ENCODE assay signal across 11 cellular contexts in genomic region chr10:3889961-3890522, GRCh38.
DNase-seq lines count a peak whose midpoint lies in the region; ATAC-seq and TF ChIP-seq lines count a peak whose summit lies in the region.
"Had no signal": no experiment of that assay in that cellular context is flagged by ENCODE, and none has a peak within 500 bp of the region (broad histone marks: within the 10 kb centered on the region; RNA-seq: fewer than 3 reads in every experiment).

No MANE protein-coding gene starts in this region.

- H3K27me3 ChIP-seq in hepatocyte, result no peaks in the 10 kb centered on the region

- TF ChIP-seq POLR2A in erythroblast (IDR thresholded peaks at IDR 0.05; ENCODE audit: low read length), result no peak

- H3K27ac ChIP-seq in hepatocyte (peak overlapping the region; percentile 96), urinary bladder (ENCODE audit: low read depth) (peak overlapping the region; percentile 16)

- H3K36me3 Mint-ChIP-seq in activated CD8-positive, alpha-beta T cell treated with anti-CD3 and anti-CD28 coated beads for 36 hours (ENCODE audit: low read depth), result no peaks in the 10 kb centered on the region
- H3K36me3 Mint-ChIP-seq in activated CD8-positive, alpha-beta T cell treated with anti-CD3 and anti-CD28 coated beads, Interleukin-2, amount 10 ng/mL, durations not matched to agents 7 days and 5 days (ENCODE audit: low read depth), result no peaks in the 10 kb centered on the region
- H3K36me3 Mint-ChIP-seq: activated naive CD4-positive, alpha-beta T cell treated with anti-CD3 and anti-CD28 coated beads, Interleukin-2, amount 50 U/mL, for 72 hours had no signal

- WGBS in hepatocyte (ENCODE audit: low lambda C conversion rate, missing lambda C conversion rate), result 31% methylated on average over 4 of the region's 4 CpGs
- 67% methylated on average over 4 of the region's 4 CpGs for WGBS in urinary bladder

- no peaks in the 10 kb centered on the region for H3K9me2 ChIP-seq in hepatocyte (replicated peaks; ENCODE audit: insufficient read depth)

- POLR2A ChIA-PET in activated CD8-positive, alpha-beta T cell treated with anti-CD3 and anti-CD28 coated beads for 36 hours (lab: Charles Lee), result interaction anchor here (1.2 to 2.3 kb wide), 4 partner anchors 10 to 105 kb away, joined by 3 to 8 read pairs (median 5); partner anchors contain the start of gene KLF6
- POLR2A ChIA-PET in activated CD8-positive, alpha-beta T cell treated with anti-CD3 and anti-CD28 coated beads, Interleukin-2, amount 10 ng/mL, durations not matched to agents 7 days and 5 days (lab: Charles Lee), result interaction anchor here (0.7 to 7.9 kb wide), 2 partner anchors 106 to 181 kb away, joined by 3 to 67 read pairs; partner anchors contain the start of gene KLF6

- no peak overlapping the region for H3K4me3 Mint-ChIP-seq in activated CD8-positive, alpha-beta T cell treated with anti-CD3 and anti-CD28 coated beads for 36 hours
- no peak overlapping the region for H3K4me3 Mint-ChIP-seq in activated CD8-positive, alpha-beta T cell treated with anti-CD3 and anti-CD28 coated beads, Interleukin-2, amount 10 ng/mL, durations not matched to agents 7 days and 5 days
- H3K4me3 Mint-ChIP-seq: activated B cell treated with CpG ODN at 0.5 μM for 24 hours had no signal

- no peak overlapping the region for H3K4me2 ChIP-seq in hepatocyte

- H3K4me1 ChIP-seq in hepatocyte (ENCODE audit: insufficient read depth), result peaks cover 35% of the 10 kb centered on the region
- no peaks in the 10 kb centered on the region for H3K4me1 ChIP-seq in urinary bladder (ENCODE audit: insufficient read depth)

- no peaks in the 10 kb centered on the region for H3K9me3 ChIP-seq in hepatocyte (ENCODE audit: low read depth)

- H3K27ac Mint-ChIP-seq in activated CD8-positive, alpha-beta T cell treated with anti-CD3 and anti-CD28 coated beads for 36 hours, result peak overlapping the region; percentile 1
- no peak overlapping the region for H3K27ac Mint-ChIP-seq in activated CD8-positive, alpha-beta T cell treated with anti-CD3 and anti-CD28 coated beads, Interleukin-2, amount 10 ng/mL, durations not matched to agents 7 days and 5 days
- H3K27ac Mint-ChIP-seq: activated B cell treated with CpG ODN at 0.5 μM for 24 hours had no signal

- CTCF ChIA-PET in activated CD8-positive, alpha-beta T cell treated with anti-CD3 and anti-CD28 coated beads for 36 hours (lab: Charles Lee), result interaction anchor here (1.3 kb wide), 1 partner anchor 10 kb away, joined by 5 read pairs; no protein-coding TSS in a partner anchor
- CTCF ChIA-PET in activated CD8-positive, alpha-beta T cell treated with anti-CD3 and anti-CD28 coated beads, Interleukin-2, amount 10 ng/mL, durations not matched to agents 7 days and 5 days (lab: Charles Lee), result interaction anchor here (0.6 to 1.5 kb wide), 4 partner anchors 12 to 43 kb away, joined by 3 to 6 read pairs (median 4); no protein-coding TSS in a partner anchor

- no peak for DNase-seq in activated CD8-positive, alpha-beta T cell treated with anti-CD3 and anti-CD28 coated beads for 36 hours
- DNase-seq in activated CD8-positive, alpha-beta T cell treated with anti-CD3 and anti-CD28 coated beads, Interleukin-2, amount 10 ng/mL, durations not matched to agents 7 days and 5 days, result no peak
- DNase-seq in amniotic stem cell (lab: John Stamatoyannopoulos, UW), result peak; percentile 23
- peak; percentile 44 for DNase-seq in hepatocyte (ENCODE audit: low spot score)
- DNase-seq in activated CD8-positive, alpha-beta memory T cell treated with anti-CD3 and anti-CD28 coated beads, Interleukin-2, amount 50 U/mL, for 48 hours, result no peak
- no peak for DNase-seq in erythroblast (lab: John Stamatoyannopoulos, UW)
- DNase-seq: activated B cell treated with CpG ODN at 0.5 μM for 24 hours, NCI-H1092 had no signal

- no peak for TF ChIP-seq CTCF in activated CD8-positive, alpha-beta T cell treated with anti-CD3 and anti-CD28 coated beads for 36 hours (IDR thresholded peaks at IDR 0.05)
- no peak for TF ChIP-seq CTCF in hepatocyte (IDR thresholded peaks at IDR 0.05; ENCODE audit: poor library complexity)

- intact Hi-C loops in activated CD8-positive, alpha-beta T cell treated with anti-CD3 and anti-CD28 coated beads for 36 hours (cut with micrococcal nuclease), result no loop called here

- no peaks in the 10 kb centered on the region for H3K9me3 Mint-ChIP-seq in activated CD8-positive, alpha-beta T cell treated with anti-CD3 and anti-CD28 coated beads for 36 hours
- H3K9me3 Mint-ChIP-seq in activated CD8-positive, alpha-beta T cell treated with anti-CD3 and anti-CD28 coated beads, Interleukin-2, amount 10 ng/mL, durations not matched to agents 7 days and 5 days (ENCODE audit: insufficient read depth), result peaks cover 3% of the 10 kb centered on the region
- H3K9me3 Mint-ChIP-seq: activated B cell treated with CpG ODN at 0.5 μM for 24 hours; activated naive CD4-positive, alpha-beta T cell treated with anti-CD3 and anti-CD28 coated beads, Interleukin-2, amount 50 U/mL, for 72 hours had no signal

- no peaks in the 10 kb centered on the region for H4K20me1 ChIP-seq in hepatocyte (ENCODE audit: insufficient read depth, poor library complexity, severe bottlenecking)

- H3K79me2 ChIP-seq in hepatocyte, result no peaks in the 10 kb centered on the region

- H3K4me1 Mint-ChIP-seq in activated CD8-positive, alpha-beta T cell treated with anti-CD3 and anti-CD28 coated beads for 36 hours (ENCODE audit: low read depth), result peaks cover 42% of the 10 kb centered on the region
- H3K4me1 Mint-ChIP-seq in activated CD8-positive, alpha-beta T cell treated with anti-CD3 and anti-CD28 coated beads, Interleukin-2, amount 10 ng/mL, durations not matched to agents 7 days and 5 days (ENCODE audit: low read depth), result peaks cover 46% of the 10 kb centered on the region

- H2AFZ ChIP-seq in hepatocyte, result no peak overlapping the region

- no peaks in the 10 kb centered on the region for H3K36me3 ChIP-seq in hepatocyte (replicated peaks; ENCODE audit: insufficient read depth, low read depth)
- H3K36me3 ChIP-seq in urinary bladder (ENCODE audit: insufficient read depth), result no peaks in the 10 kb centered on the region

- no peaks in the 10 kb centered on the region for H3K27me3 Mint-ChIP-seq in activated CD8-positive, alpha-beta T cell treated with anti-CD3 and anti-CD28 coated beads for 36 hours
- H3K27me3 Mint-ChIP-seq in activated CD8-positive, alpha-beta T cell treated with anti-CD3 and anti-CD28 coated beads, Interleukin-2, amount 10 ng/mL, durations not matched to agents 7 days and 5 days (ENCODE audit: low read depth), result no peaks in the 10 kb centered on the region
- H3K27me3 Mint-ChIP-seq: activated B cell treated with CpG ODN at 0.5 μM for 24 hours had no signal

- H3K4me3 ChIP-seq in hepatocyte, result no peak overlapping the region
- no peak overlapping the region for H3K4me3 ChIP-seq in urinary bladder (ENCODE audit: low read depth, low read length)

- no peak for ATAC-seq in activated CD8-positive, alpha-beta T cell treated with anti-CD3 and anti-CD28 coated beads for 36 hours
- no peak for ATAC-seq in activated CD8-positive, alpha-beta T cell treated with anti-CD3 and anti-CD28 coated beads, Interleukin-2, amount 10 ng/mL, durations not matched to agents 7 days and 5 days
- no peak for ATAC-seq in HG03196 (IDR thresholded peaks at IDR 0.05; ENCODE audit: unreplicated experiment)
- ATAC-seq: activated naive CD4-positive, alpha-beta T cell treated with anti-CD3 and anti-CD28 coated beads, Interleukin-2, amount 50 U/mL, for 72 hours had no signal

Comparison
In these comparisons a context has a peak if more than half of its experiments do, and no peak if none do; other contexts are left out.
1. DNase-seq: peak in amniotic stem cell (single experiment) and hepatocyte (single experiment); none in activated CD8-positive, alpha-beta T cell treated with anti-CD3 and anti-CD28 coated beads for 36 hours (single experiment), activated CD8-positive, alpha-beta T cell treated with anti-CD3 and anti-CD28 coated beads, Interleukin-2, amount 10 ng/mL, durations not matched to agents 7 days and 5 days (single experiment), activated CD8-positive, alpha-beta memory T cell treated with anti-CD3 and anti-CD28 coated beads, Interleukin-2, amount 50 U/mL, for 48 hours (single experiment) and erythroblast (0 of 2).